ENCODE assay signal across 1 cellular context in genomic region chr2:238796223-238796885, GRCh38.
TF ChIP-seq lines count a peak whose summit lies in the region.

No MANE protein-coding gene starts in this region.

TF ChIP-seq in HepG2, 621 proteins besides CTCF, POLR2A, EP300 and RAD21:
- TF ChIP-seq GABPA (IDR thresholded peaks at IDR 0.05; ENCODE audit: low read depth, low read length) (0 out of 2 replicates have a peak, but pooled peaks have one; percentile 15), GABPA (CRISPR knock-in tag; IDR thresholded peaks at IDR 0.05; ENCODE audit: low read depth) (no peak), ZZZ3 (CRISPR knock-in tag; IDR thresholded peaks at IDR 0.05; ENCODE audit: borderline replicate concordance) (no peak)
TF ChIP-seq in HepG2: peak in this region for 1.
